In genomic region chr11:67272327-67273259, GRCh38 we compare ENCODE assay signal across 9 cellular contexts. TPM values are rescaled to one million over a fixed set of nuclear protein-coding genes. Genes with fewer than 3 reads are reported as not detected.
DNase-seq lines count a peak whose midpoint lies in the region; ATAC-seq, FAIRE-seq and TF ChIP-seq lines count a peak whose summit lies in the region.
"Had no signal": no experiment of that assay in that cellular context is flagged by ENCODE, and none has a peak within 500 bp of the region (broad histone marks: within the 10 kb centered on the region; RNA-seq: fewer than 3 reads in every experiment).

No MANE protein-coding gene starts in this region.

- peaks cover 81 to 99% (median 89%) of the 10 kb centered on the region in 3 donors for H3K4me1 Mint-ChIP-seq in T-cell
- H3K4me1 Mint-ChIP-seq in effector memory CD8-positive, alpha-beta T cell (ENCODE audit: low read depth in 2 of 2): peaks cover 72 to 79% of the 10 kb centered on the region in 2 donors

- DNase-seq in GM06990 (ENCODE audit: extremely low read depth, insufficient read length) (no peak), T-cell (peak in 1 of 34 experiments; percentile 22), sigmoid colon (peak; percentile 65), NCI-H1092 (lab: John Stamatoyannopoulos, UW) (no peak), medulla oblongata (ENCODE audit: extremely low spot score) (no peak), NCI-H187 treated with DMSO at 0.1 percent for 48 hours (lab: John Stamatoyannopoulos, UW) (no peak), D721Med (ENCODE audit: insufficient read length, low spot score) (no peak)
- DNase-seq in effector memory CD8-positive, alpha-beta T cell: no peak
- DNase-seq: NCI-H82 had no signal

- no peak for TF ChIP-seq CTCF in GM06990 (IDR thresholded peaks at IDR 0.05; ENCODE audit: insufficient read depth, low read length, poor library complexity, severe bottlenecking)
- TF ChIP-seq CTCF in sigmoid colon (IDR thresholded peaks at IDR 0.05): no peak
- TF ChIP-seq CTCF in D721Med (IDR thresholded peaks at IDR 0.05; ENCODE audit: insufficient read depth, missing control alignments): no peak

- no peak for TF ChIP-seq POLR2A in sigmoid colon (IDR thresholded peaks at IDR 0.05)

- H3K9me3 ChIP-seq in sigmoid colon: no peaks in the 10 kb centered on the region

- TF ChIP-seq EP300 in sigmoid colon (IDR thresholded peaks at IDR 0.05): no peak

- peak overlapping the region; percentile 32 for H3K4me3 ChIP-seq in GM06990 (replicated peaks; ENCODE audit: low read depth, low read length)
- H3K4me3 ChIP-seq in sigmoid colon: no peak overlapping the region

- 62 to 72% methylated on average over 23 of the region's 23 CpGs for WGBS in sigmoid colon, 2 donors

- peaks cover 0 to 100% (median 98%) of the 10 kb centered on the region in 4 donors for H3K4me1 ChIP-seq in sigmoid colon

- peak in 2 of 4 experiments; percentile 11 for ATAC-seq in T-cell (replicated peaks in 1 of 4)
- no peak for ATAC-seq in effector memory CD8-positive, alpha-beta T cell (replicated peaks)

- H3K27ac ChIP-seq in sigmoid colon: peak overlapping the region; percentile 84 to 89 (median 85)

- H3K36me3 Mint-ChIP-seq in T-cell: peaks cover 27% of the 10 kb centered on the region
- peaks cover 91% of the 10 kb centered on the region for H3K36me3 Mint-ChIP-seq in effector memory CD8-positive, alpha-beta T cell (ENCODE audit: insufficient read depth)

- H3K27me3 ChIP-seq in GM06990 (replicated peaks; ENCODE audit: control insufficient read depth, insufficient read depth, low read length): no peaks in the 10 kb centered on the region
- H3K27me3 ChIP-seq in sigmoid colon: no peaks in the 10 kb centered on the region

- no peaks in the 10 kb centered on the region for H3K27me3 Mint-ChIP-seq in T-cell
- no peaks in the 10 kb centered on the region for H3K27me3 Mint-ChIP-seq in effector memory CD8-positive, alpha-beta T cell

- CTCF ChIA-PET in T-cell (lab: Charles Lee): interaction anchor here in 1 of 2 donors (1.6 kb wide), 2 partner anchors 45 to 79 kb away, joined by 4 to 9 read pairs; no protein-coding TSS in a partner anchor

- peak overlapping the region; percentile 96 to 99 (median 98) for H3K4me3 Mint-ChIP-seq in T-cell
- H3K4me3 Mint-ChIP-seq in effector memory CD8-positive, alpha-beta T cell: peak overlapping the region; percentile 96 to 99

- POLR2A ChIA-PET in T-cell (lab: Charles Lee): interaction anchor here in 1 of 2 donors (0.6 kb wide), 1 partner anchor 9 kb away, joined by 3 read pairs; no protein-coding TSS in a partner anchor

- no peaks in the 10 kb centered on the region for H3K9me3 Mint-ChIP-seq in T-cell
- no peaks in the 10 kb centered on the region for H3K9me3 Mint-ChIP-seq in effector memory CD8-positive, alpha-beta T cell

- H3K36me3 ChIP-seq in GM06990 (ENCODE audit: control insufficient read depth, insufficient read depth, low read length) (peaks cover 16% of the 10 kb centered on the region), sigmoid colon (peaks cover 0 to 5% (median 0%) of the 10 kb centered on the region in 4 donors)

- no peak for FAIRE-seq in D721Med (lab: Jason Lieb, UNC)

- peak overlapping the region; percentile 97 to 98 for H3K27ac Mint-ChIP-seq in T-cell
- H3K27ac Mint-ChIP-seq in effector memory CD8-positive, alpha-beta T cell: peak overlapping the region; percentile 95 to 99

- intact Hi-C loops in sigmoid colon (cut with DNase I): no loop called here

RNA-seq across cellular contexts. Expression of gene GRK2, which starts 6.3 kb away (rescaled TPM):
- 100 to 1,000 TPM; 267 to 394 (median 382) TPM for total RNA-seq in T-cell
- 10 to 100 TPM; 32.1 to 48.2 (median 38.9) TPM for total RNA-seq in sigmoid colon
- polyA plus RNA-seq in sigmoid colon: 100 to 1,000 TPM in 1 of 3 donors, 10 to 100 TPM in 2; 88.3 to 152 (median 92.0) TPM

RNA-seq across cellular contexts. Expression of gene ANKRD13D, which starts 16.5 kb away (rescaled TPM):
- total RNA-seq in T-cell (100 to 1,000 TPM; 150 to 249 (median 237) TPM), sigmoid colon (10 to 100 TPM; 23.9 to 45.7 (median 24.2) TPM)
- polyA plus RNA-seq in sigmoid colon: 10 to 100 TPM in 2 of 3 donors, 1 to 10 TPM in 1; 9.0 to 42.2 (median 16.8) TPM

RNA-seq across cellular contexts. Expression of gene SSH3, which starts 30.7 kb away (rescaled TPM):
- total RNA-seq in T-cell (10 to 100 TPM; 11.5 to 30.9 (median 26.7) TPM), sigmoid colon (10 to 100 TPM; 20.0 to 37.7 (median 26.6) TPM)
- 10 to 100 TPM; 15.6 to 39.0 (median 21.3) TPM for polyA plus RNA-seq in sigmoid colon

Comparison
In these comparisons a context has a peak if more than half of its experiments do, and no peak if none do; other contexts are left out.
1. RNA of gene GRK2, which starts 6.3 kb away (total RNA-seq): 267 to 394 TPM in T-cell; 32.1 to 48.2 TPM in sigmoid colon; every median in the first group is over 4 times any median in the second.